Comparison of ENCODE assay signal across 23 cellular contexts in the genomic region with DNA sequence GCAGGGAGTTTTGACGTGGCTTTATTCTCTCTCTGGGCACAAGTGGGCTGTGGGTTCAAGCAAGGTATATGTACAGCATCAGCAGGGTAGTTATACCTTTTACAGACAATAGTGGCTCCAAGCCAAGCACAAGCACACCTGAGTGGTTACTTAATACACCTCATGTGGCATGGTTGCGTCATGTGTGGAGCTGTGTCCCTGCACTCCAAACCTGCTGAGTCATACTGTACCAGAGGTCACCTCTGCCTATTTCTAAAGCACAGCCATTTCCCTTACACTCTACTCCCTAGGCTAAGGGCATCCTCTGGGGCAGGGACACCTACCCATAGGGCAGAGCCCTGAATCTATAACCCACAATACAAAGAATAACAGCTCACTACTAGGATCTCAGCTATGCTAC.
DNase-seq lines count a peak whose midpoint lies in the region; ATAC-seq, FAIRE-seq and TF ChIP-seq lines count a peak whose summit lies in the region.
"Had no signal": no experiment of that assay in that cellular context is flagged by ENCODE, and none has a peak within 500 bp of the region (broad histone marks: within the 10 kb centered on the region; RNA-seq: fewer than 3 reads in every experiment).

No MANE protein-coding gene starts in this region.

- no peak overlapping the region for H2BK12ac ChIP-seq in H1 (ENCODE audit: low read depth, low read length)

- POLR2A ChIA-PET in H1 (lab: Charles Lee; ENCODE audit: partially characterized antibody): no interaction called here

- peak; percentile 68 to 82 (median 81) for ATAC-seq in right lobe of liver
- ATAC-seq in GM18861 (IDR thresholded peaks at IDR 0.05; ENCODE audit: unreplicated experiment): no peak
- no peak for ATAC-seq in HG02571 (IDR thresholded peaks at IDR 0.05; ENCODE audit: unreplicated experiment)
- ATAC-seq: activated naive CD4-positive, alpha-beta T cell treated with anti-CD3 and anti-CD28 coated beads, Interleukin-2, amount 50 U/mL, for 72 hours; gastroesophageal sphincter; left cardiac atrium had no signal

- H2BK5ac ChIP-seq in H1 (ENCODE audit: low read depth, low read length): no peak overlapping the region

- H3K23me2 ChIP-seq in H1 (ENCODE audit: low read depth, low read length): no peaks in the 10 kb centered on the region

- H3K27me3 ChIP-seq in H1 (replicated peaks in 1 of 4; ENCODE audit: control insufficient read depth in 3 of 4, extremely low read depth in 1 of 4, insufficient read depth in 3 of 4, low read length in 3 of 4) (no peaks in the 10 kb centered on the region), right lobe of liver (no peaks in the 10 kb centered on the region)
- H3K27me3 ChIP-seq: gastroesophageal sphincter, MG63, right atrium auricular region, testis had no signal

- no peak overlapping the region for H3K4me2 ChIP-seq in H1 (ENCODE audit: insufficient read depth in 1 of 2, low read depth in 2 of 2, low read length in 2 of 2)

- intact Hi-C loops in right lobe of liver (cut with DNase I): no loop called here

- no peak overlapping the region for H3K56ac ChIP-seq in H1 (replicated peaks; ENCODE audit: insufficient read length, low read depth, low read length)

- no peaks in the 10 kb centered on the region for H4K20me1 ChIP-seq in H1 (replicated peaks in 1 of 2; ENCODE audit: control insufficient read depth in 1 of 2, insufficient read depth in 2 of 2, low read length in 2 of 2)

- H2AFZ ChIP-seq in H1 (ENCODE audit: low read length): no peak overlapping the region
- H2AFZ ChIP-seq: GM23248 had no signal

- no peak overlapping the region for H3K9ac ChIP-seq in H1 (replicated peaks in 1 of 4; ENCODE audit: extremely low read depth in 1 of 4, low read depth in 3 of 4, low read length in 3 of 4)
- H3K9ac ChIP-seq: GM23248 had no signal

- no peak overlapping the region for H4K5ac ChIP-seq in H1 (ENCODE audit: insufficient read length, low read depth, low read length)

- no peak overlapping the region for H2BK120ac ChIP-seq in H1 (replicated peaks; ENCODE audit: low read depth, low read length)

- FAIRE-seq in H1 (lab: Jason Lieb, UNC): no peak
- FAIRE-seq: GM18507 had no signal

- no peak overlapping the region for H3K23ac ChIP-seq in H1 (ENCODE audit: insufficient read length)

- H2BK20ac ChIP-seq in H1 (ENCODE audit: low read length): no peak overlapping the region

- DNase-seq in Caki2 (ENCODE audit: low read depth) (peak; percentile 19), H1 (ENCODE audit: low read depth in 1 of 2, low spot score in 2 of 2) (no peak), right lobe of liver (peak in 2 of 3 donors; percentile 38 to 69), hypothalamus (lab: John Stamatoyannopoulos, UW) (no peak), iPS-NIHi7 (ENCODE audit: extremely low spot score) (no peak)
- DNase-seq: activated CD4-positive, alpha-beta T cell treated with anti-CD3 and anti-CD28 coated beads for 1 hour; CD8-positive, alpha-beta memory T cell; GM23248; left cardiac atrium; MG63; NCI-H187 treated with DMSO at 0.1 percent for 48 hours; NCI-H524; nucleus accumbens; T1000; testis had no signal

- 91% methylated on average over 2 of the region's 2 CpGs; no CpG with 5 or more reads in 1 of the 2 experiments for WGBS in H1 (ENCODE audit: extremely low coverage in 1 of 2, insufficient coverage in 1 of 2, insufficient read length in 1 of 2, insufficient replicate concordance in 2 of 2, low coverage in 1 of 2, low lambda C conversion rate in 2 of 2, missing lambda C conversion rate in 1 of 2), 2 experiments
- 29% methylated on average over 1 of the region's 2 CpGs for WGBS in right lobe of liver (ENCODE audit: insufficient coverage, low coverage, low lambda C conversion rate, missing lambda C conversion rate)

- H3K4me1 ChIP-seq in H1 (replicated peaks in 1 of 4; ENCODE audit: control insufficient read depth in 3 of 4, insufficient read depth in 4 of 4, low read length in 3 of 4) (no peaks in the 10 kb centered on the region), right lobe of liver (peaks cover 0 to 13% (median 2%) of the 10 kb centered on the region in 4 donors)
- H3K4me1 ChIP-seq: right atrium auricular region, testis had no signal

- no peak for TF ChIP-seq POLR2A in H1 (IDR thresholded peaks at IDR 0.05; ENCODE audit: control extremely low read depth in 1 of 2, low read depth in 2 of 2, low read length in 2 of 2)
- no peak for TF ChIP-seq POLR2A in right lobe of liver (IDR thresholded peaks at IDR 0.05)

- no peak overlapping the region for H3K18ac ChIP-seq in H1 (ENCODE audit: extremely low read depth, low read length)

- H2BK15ac ChIP-seq in H1 (ENCODE audit: low read length): no peak overlapping the region

- H3K79me1 ChIP-seq in H1 (ENCODE audit: low read depth, low read length): no peaks in the 10 kb centered on the region

- peaks cover 20 to 21% of the 10 kb centered on the region in 2 experiments; a peak in 3 of 4 replicates for H3K9me3 ChIP-seq in H1 (ENCODE audit: insufficient read depth in 2 of 2, low read depth in 1 of 2, low read length in 1 of 2)
- no peaks in the 10 kb centered on the region for H3K9me3 ChIP-seq in right lobe of liver
- H3K9me3 ChIP-seq: gastroesophageal sphincter, MG63, right atrium auricular region, testis had no signal

- no peak overlapping the region for H3K27ac ChIP-seq in H1 (ENCODE audit: low read depth, low read length)
- peak overlapping the region in 1 of 3 donors; percentile 49 for H3K27ac ChIP-seq in right lobe of liver
- H3K27ac ChIP-seq: coronary artery, gastroesophageal sphincter, GM23248, right atrium auricular region, testis had no signal

- H2AK5ac ChIP-seq in H1 (ENCODE audit: low read depth, low read length): no peak overlapping the region

- TF ChIP-seq EP300 in Ishikawa (IDR thresholded peaks at IDR 0.05; ENCODE audit: borderline replicate concordance) (no peak), H1 (IDR thresholded peaks at IDR 0.05; ENCODE audit: borderline replicate concordance in 1 of 2, low read depth in 2 of 2, low read length in 2 of 2) (no peak)

- TF ChIP-seq RAD21 in Ishikawa (IDR thresholded peaks at IDR 0.05; ENCODE audit: low read depth): no peak
- no peak for TF ChIP-seq RAD21 in H1 (IDR thresholded peaks at IDR 0.05 in 1 of 2, conservative IDR thresholded peaks at IDR 0.05 in 1 of 2; ENCODE audit: low read depth in 2 of 2, low read length in 2 of 2)

- no peak overlapping the region for H4K91ac ChIP-seq in H1 (replicated peaks; ENCODE audit: insufficient read length, low read length)

- H3K4ac ChIP-seq in H1 (replicated peaks; ENCODE audit: insufficient read length, low read depth, low read length): no peak overlapping the region

- in situ Hi-C loops in Caki2 (cut with HindIII; ENCODE audit: low pct_unique_long_range_greater_than_20kb, low sequenced_read_pairs): no loop called here

- H3K36me3 ChIP-seq in H1 (ENCODE audit: control insufficient read depth in 2 of 4, insufficient read depth in 4 of 4, low read length in 3 of 4) (no peaks in the 10 kb centered on the region; a peak in 1 of 8 replicates), right lobe of liver (no peaks in the 10 kb centered on the region)
- H3K36me3 ChIP-seq: gastroesophageal sphincter, MG63, right atrium auricular region had no signal

- CTCF ChIA-PET in H1 (lab: Charles Lee; ENCODE audit: partially characterized antibody): interaction anchor here (2.3 to 4.5 kb wide), 2 partner anchors 34 to 51 kb away, joined by 6 to 30 read pairs; no protein-coding TSS in a partner anchor

- no peaks in the 10 kb centered on the region for H3K79me2 ChIP-seq in H1 (ENCODE audit: control insufficient read depth in 1 of 2, insufficient read depth in 2 of 2, low read length in 2 of 2)

- no peak overlapping the region for H3K4me3 ChIP-seq in H1 (ENCODE audit: extremely low read depth in 1 of 4, insufficient read depth in 2 of 4, low read depth in 3 of 4, low read length in 4 of 4)
- H3K4me3 ChIP-seq in right lobe of liver: no peak overlapping the region
- H3K4me3 ChIP-seq: coronary artery, gastroesophageal sphincter, GM23248, MG63, right atrium auricular region, testis had no signal

- no peak overlapping the region for H3K14ac ChIP-seq in H1 (ENCODE audit: insufficient read length)

- TF ChIP-seq CTCF in H1 (IDR thresholded peaks at IDR 0.05; ENCODE audit: control extremely low read depth in 1 of 3, insufficient read depth in 1 of 3, low read depth in 1 of 3, low read length in 3 of 3) (no peak), right lobe of liver (IDR thresholded peaks at IDR 0.05) (no peak)

- H4K8ac ChIP-seq in H1 (ENCODE audit: extremely low read depth, insufficient read depth, low read length): no peak overlapping the region

TF ChIP-seq in Ishikawa, 13 proteins besides CTCF, POLR2A, EP300 and RAD21:
- TF ChIP-seq EGR1 (IDR thresholded peaks at IDR 0.05) (no peak), TCF12 (IDR thresholded peaks at IDR 0.05; ENCODE audit: low read depth) (no peak), YY1 (IDR thresholded peaks at IDR 0.05; ENCODE audit: low read depth) (no peak), USF1 (IDR thresholded peaks at IDR 0.05) (peak; percentile 40; the same call in 1 of the 2 replicates), NFIC (IDR thresholded peaks at IDR 0.05) (0 out of 2 replicates have a peak, but pooled peaks have one; percentile 10), TAF1 (IDR thresholded peaks at IDR 0.05; ENCODE audit: low read depth) (no peak), CEBPB (IDR thresholded peaks at IDR 0.05) (peak; percentile 79)

TF ChIP-seq in H1, 55 proteins besides CTCF, POLR2A, EP300 and RAD21:
- TF ChIP-seq JUND (IDR thresholded peaks at IDR 0.05; ENCODE audit: low read length): no peak
- no peak for TF ChIP-seq CREB1 (IDR thresholded peaks at IDR 0.05)
- no peak for TF ChIP-seq SP4 (IDR thresholded peaks at IDR 0.05; ENCODE audit: low read length)
- TF ChIP-seq TAF1 (IDR thresholded peaks at IDR 0.05; ENCODE audit: low read depth, low read length): no peak
- peak; percentile 45; the same call in 1 of the 2 replicates for TF ChIP-seq CEBPB (IDR thresholded peaks at IDR 0.05; ENCODE audit: low read depth, low read length)
- TF ChIP-seq ZNF274 (IDR thresholded peaks at IDR 0.05; ENCODE audit: borderline replicate concordance, extremely low read depth, low read length): no peak
- no peak for TF ChIP-seq RXRA (IDR thresholded peaks at IDR 0.05; ENCODE audit: insufficient read depth, low read depth, low read length)
- no peak for TF ChIP-seq HDAC2 (IDR thresholded peaks at IDR 0.05; ENCODE audit: borderline replicate concordance in 1 of 2, low read depth in 2 of 2, low read length in 2 of 2)
- TF ChIP-seq RFX5 (IDR thresholded peaks at IDR 0.05; ENCODE audit: borderline replicate concordance, low read depth, low read length): no peak

Comparison
In these comparisons a context has a peak if more than half of its experiments do, and no peak if none do; other contexts are left out.
1. DNase-seq: peak in Caki2 (single experiment) and right lobe of liver (2 of 3); none in H1 (0 of 2), hypothalamus (0 of 51) and iPS-NIHi7 (single experiment).
2. ATAC-seq: peak in right lobe of liver (4 of 4); none in GM18861 (single experiment) and HG02571 (single experiment).